In genomic region chr6:63581355-63581998, GRCh38 we compare ENCODE assay signal across 1 cellular context.
A peak's percentile ranks its signal among the peaks of the same experiment; 100 is the strongest.
TF ChIP-seq lines count a peak whose summit lies in the region.

No MANE protein-coding gene starts in this region.

TF ChIP-seq in HepG2, 621 proteins besides CTCF, POLR2A, EP300 and RAD21 (continued from another document):
- TF ChIP-seq UBTF (CRISPR knock-in tag; IDR thresholded peaks at IDR 0.05) (no peak), HMGXB4 (CRISPR knock-in tag; IDR thresholded peaks at IDR 0.05; ENCODE audit: borderline replicate concordance in 1 of 2, low read depth in 1 of 2) (no peak), SP4 (CRISPR knock-in tag; IDR thresholded peaks at IDR 0.05) (no peak), CREB1 (IDR thresholded peaks at IDR 0.05) (no peak), CREB1 (CRISPR knock-in tag; IDR thresholded peaks at IDR 0.05) (0 out of 2 replicates have a peak, but pooled peaks have one; percentile 23), SRSF4 (IDR thresholded peaks at IDR 0.05; ENCODE audit: low read depth, low read length, poor library complexity, severe bottlenecking) (peak; percentile 7), ZNF580 (CRISPR knock-in tag; IDR thresholded peaks at IDR 0.05; ENCODE audit: borderline replicate concordance, low read depth) (no peak), SNRNP70 (IDR thresholded peaks at IDR 0.05; ENCODE audit: low read depth, low read length) (0 out of 2 replicates have a peak, but pooled peaks have one; percentile 65), ZNF839 (CRISPR knock-in tag; IDR thresholded peaks at IDR 0.05; ENCODE audit: borderline replicate concordance) (no peak), MAFK (conservative IDR thresholded peaks at IDR 0.05 in 1 of 2, IDR thresholded peaks at IDR 0.05 in 1 of 2; ENCODE audit: low read length in 2 of 2) (peak in 1 of 2 experiments; percentile 77; a peak in 3 of 4 replicates), ZNF672 (CRISPR knock-in tag; IDR thresholded peaks at IDR 0.05) (no peak), STAG1 (CRISPR knock-in tag; IDR thresholded peaks at IDR 0.05) (no peak), ZNF589 (CRISPR knock-in tag; conservative IDR thresholded peaks at IDR 0.05) (no peak), BRF2 (CRISPR knock-in tag; IDR thresholded peaks at IDR 0.05) (no peak), ZNF770 (CRISPR knock-in tag; IDR thresholded peaks at IDR 0.05) (no peak), ZFP37 (CRISPR knock-in tag; IDR thresholded peaks at IDR 0.05; ENCODE audit: borderline replicate concordance) (no peak), STAT6 (CRISPR knock-in tag; IDR thresholded peaks at IDR 0.05; ENCODE audit: borderline replicate concordance) (no peak), SNAPC2 (CRISPR knock-in tag; IDR thresholded peaks at IDR 0.05) (no peak), AGO2 (optimal IDR thresholded peaks at IDR 0.05; ENCODE audit: low read depth, low read length) (peak; percentile 76), HNRNPL (IDR thresholded peaks at IDR 0.05; ENCODE audit: low read depth, low read length) (0 out of 2 replicates have a peak, but pooled peaks have one; percentile 28), POLR2AphosphoS2 (IDR thresholded peaks at IDR 0.05; ENCODE audit: low read depth, low read length) (peak; percentile 63; the same call in 1 of the 2 replicates), HDAC1 (CRISPR knock-in tag; IDR thresholded peaks at IDR 0.05) (no peak), ZNF749 (CRISPR knock-in tag; IDR thresholded peaks at IDR 0.05; ENCODE audit: borderline replicate concordance) (no peak), RBM22 (optimal IDR thresholded peaks at IDR 0.05; ENCODE audit: low read length) (peak; percentile 52), ZNF616 (CRISPR knock-in tag; IDR thresholded peaks at IDR 0.05; ENCODE audit: low read depth) (no peak), ZHX1 (CRISPR knock-in tag; IDR thresholded peaks at IDR 0.05; ENCODE audit: low read depth) (no peak), SIX1 (CRISPR knock-in tag; IDR thresholded peaks at IDR 0.05; ENCODE audit: borderline replicate concordance) (no peak), MAFF (IDR thresholded peaks at IDR 0.05; ENCODE audit: low read depth, low read length) (peak; percentile 51; the same call in 1 of the 2 replicates), RBFOX2 (IDR thresholded peaks at IDR 0.05; ENCODE audit: low read depth, low read length) (peak; percentile 74), ZNF609 (CRISPR knock-in tag; IDR thresholded peaks at IDR 0.05; ENCODE audit: borderline replicate concordance) (no peak)
